In genomic region chr9:37410969-37411785, GRCh38 we compare ENCODE assay signal across 8 cellular contexts. TPM values are rescaled to one million over a fixed set of nuclear protein-coding genes. Genes with fewer than 3 reads are reported as not detected.
DNase-seq lines count a peak whose midpoint lies in the region; ATAC-seq and TF ChIP-seq lines count a peak whose summit lies in the region.

No MANE protein-coding gene starts in this region.

- peak; percentile 39 for TF ChIP-seq CTCF in progenitor cell of endocrine pancreas (IDR thresholded peaks at IDR 0.05; ENCODE audit: unreplicated experiment)

- peaks cover 28% of the 10 kb centered on the region for H3K4me1 ChIP-seq in CD4-positive, alpha-beta memory T cell (ENCODE audit: insufficient read depth, low read length)

- no peak overlapping the region for H3K27ac ChIP-seq in CD4-positive, alpha-beta memory T cell (ENCODE audit: low read depth, low read length)

- H3K27ac Mint-ChIP-seq in activated naive CD4-positive, alpha-beta T cell treated with anti-CD3 and anti-CD28 coated beads for 36 hours = peak overlapping the region; percentile 17
- H3K27ac Mint-ChIP-seq in progenitor cell of endocrine pancreas = no peak overlapping the region
- H3K27ac Mint-ChIP-seq in CD4-positive, alpha-beta memory T cell = peak overlapping the region in 1 of 7 donors; percentile 61

- peaks cover 5% of the 10 kb centered on the region for H3K27me3 Mint-ChIP-seq in activated naive CD4-positive, alpha-beta T cell treated with anti-CD3 and anti-CD28 coated beads for 36 hours (ENCODE audit: low read depth)
- peaks cover 8% of the 10 kb centered on the region for H3K27me3 Mint-ChIP-seq in progenitor cell of endocrine pancreas
- H3K27me3 Mint-ChIP-seq in CD4-positive, alpha-beta memory T cell = peaks cover 4 to 5% of the 10 kb centered on the region in 2 donors

- peaks cover 23% of the 10 kb centered on the region for H3K4me1 Mint-ChIP-seq in activated naive CD4-positive, alpha-beta T cell treated with anti-CD3 and anti-CD28 coated beads for 36 hours (ENCODE audit: low read depth)
- H3K4me1 Mint-ChIP-seq in progenitor cell of endocrine pancreas (ENCODE audit: low read depth) = peaks cover 16% of the 10 kb centered on the region
- H3K4me1 Mint-ChIP-seq in CD4-positive, alpha-beta memory T cell = peaks cover 22 to 38% (median 28%) of the 10 kb centered on the region in 4 donors

- H3K36me3 ChIP-seq in CD4-positive, alpha-beta memory T cell (ENCODE audit: insufficient read depth, low read length) = no peaks in the 10 kb centered on the region

- DNase-seq in activated naive CD4-positive, alpha-beta T cell treated with anti-CD3 and anti-CD28 coated beads for 36 hours = peak; percentile 45
- DNase-seq in activated naive CD4-positive, alpha-beta T cell (lab: John Stamatoyannopoulos, UW) = no peak
- DNase-seq in activated T-cell treated with anti-CD3 and anti-CD28 coated beads, Interleukin-2, amount 50 U/mL, for 48 hours = peak; percentile 65
- DNase-seq in progenitor cell of endocrine pancreas (ENCODE audit: low spot score, unreplicated experiment) (no peak), NCI-H510A treated with DMSO at 0.1 percent for 48 hours (lab: John Stamatoyannopoulos, UW) (no peak), NCI-H146 treated with DMSO at 0.1 percent for 48 hours (lab: John Stamatoyannopoulos, UW; ENCODE audit: unreplicated experiment) (no peak)
- no peak for DNase-seq in CD4-positive, alpha-beta memory T cell

- no peaks in the 10 kb centered on the region for H3K9me3 ChIP-seq in CD4-positive, alpha-beta memory T cell (ENCODE audit: control insufficient read depth in 1 of 2, low read length in 2 of 2)

- CTCF ChIA-PET in activated naive CD4-positive, alpha-beta T cell treated with anti-CD3 and anti-CD28 coated beads for 36 hours (lab: Charles Lee) = interaction anchor here (0.6 to 2.4 kb wide), 10 partner anchors 8 to 683 kb away, joined by 3 to 9 read pairs (median 4); no protein-coding TSS in a partner anchor
- CTCF ChIA-PET in CD4-positive, alpha-beta memory T cell (lab: Charles Lee; ENCODE audit: partially characterized antibody) = interaction anchor here (1.0 to 1.1 kb wide), 2 partner anchors 8 to 538 kb away, joined by 3 read pairs; no protein-coding TSS in a partner anchor

- intact Hi-C loops in activated naive CD4-positive, alpha-beta T cell treated with anti-CD3 and anti-CD28 coated beads for 36 hours (cut with micrococcal nuclease) = loop anchor here (5.0 kb wide), 1 partner anchor 414 kb away; no protein-coding TSS in a partner anchor
- intact Hi-C loops in CD4-positive, alpha-beta memory T cell (cut with micrococcal nuclease) = no loop called here

- H3K4me3 Mint-ChIP-seq in activated naive CD4-positive, alpha-beta T cell treated with anti-CD3 and anti-CD28 coated beads for 36 hours = no peak overlapping the region
- no peak overlapping the region for H3K4me3 Mint-ChIP-seq in progenitor cell of endocrine pancreas (ENCODE audit: low read depth)
- no peak overlapping the region for H3K4me3 Mint-ChIP-seq in CD4-positive, alpha-beta memory T cell

- H3K9me3 Mint-ChIP-seq in activated naive CD4-positive, alpha-beta T cell treated with anti-CD3 and anti-CD28 coated beads for 36 hours = no peaks in the 10 kb centered on the region
- H3K9me3 Mint-ChIP-seq in progenitor cell of endocrine pancreas (ENCODE audit: low read depth) = no peaks in the 10 kb centered on the region
- no peaks in the 10 kb centered on the region for H3K9me3 Mint-ChIP-seq in CD4-positive, alpha-beta memory T cell

- no peaks in the 10 kb centered on the region for H3K27me3 ChIP-seq in CD4-positive, alpha-beta memory T cell (ENCODE audit: insufficient read depth, low read length)

- POLR2A ChIA-PET in CD4-positive, alpha-beta memory T cell (lab: Charles Lee; ENCODE audit: partially characterized antibody) = interaction anchor here (1.0 to 1.9 kb wide), 2 partner anchors 11 to 181 kb away, joined by 3 to 4 read pairs; partner anchors contain the start of genes GRHPR and TOMM5

- peak; percentile 22 for ATAC-seq in HG02973 (IDR thresholded peaks at IDR 0.05; ENCODE audit: unreplicated experiment)

- no peak overlapping the region for H3K4me3 ChIP-seq in CD4-positive, alpha-beta memory T cell (ENCODE audit: low read length in 2 of 2)

- H3K36me3 Mint-ChIP-seq in activated naive CD4-positive, alpha-beta T cell treated with anti-CD3 and anti-CD28 coated beads for 36 hours (ENCODE audit: low read depth) = no peaks in the 10 kb centered on the region
- H3K36me3 Mint-ChIP-seq in progenitor cell of endocrine pancreas (ENCODE audit: insufficient read depth) = no peaks in the 10 kb centered on the region
- no peaks in the 10 kb centered on the region for H3K36me3 Mint-ChIP-seq in CD4-positive, alpha-beta memory T cell

RNA-seq across cellular contexts. Expression of gene GRHPR, which starts 11.3 kb away (rescaled TPM):
- 10 to 100 TPM; 72.8 to 75.6 TPM for total RNA-seq in activated naive CD4-positive, alpha-beta T cell treated with anti-CD3 and anti-CD28 coated beads for 36 hours
- total RNA-seq in progenitor cell of endocrine pancreas = 98.0 and 101 TPM in 2 replicates
- 10 to 100 TPM; 57.2 TPM for total RNA-seq in CD4-positive, alpha-beta memory T cell
- 100 to 1,000 TPM in 1 of 2 donors, 10 to 100 TPM in 1; 69.2 to 106 TPM for polyA plus RNA-seq in CD4-positive, alpha-beta memory T cell

RNA-seq across cellular contexts. Expression of gene ZBTB5, which starts 54.1 kb away (rescaled TPM):
- total RNA-seq in activated naive CD4-positive, alpha-beta T cell treated with anti-CD3 and anti-CD28 coated beads for 36 hours = 10 to 100 TPM; 10.2 TPM
- 21.2 and 21.8 TPM in 2 replicates for total RNA-seq in progenitor cell of endocrine pancreas
- total RNA-seq in CD4-positive, alpha-beta memory T cell = 10 to 100 TPM; 16.2 to 16.4 TPM
- 1 to 10 TPM in 1 of 2 donors, under 1 TPM in 1; 0.29 to 1.5 TPM for polyA plus RNA-seq in CD4-positive, alpha-beta memory T cell

Comparison
In these comparisons a context has a peak if more than half of its experiments do, and no peak if none do; other contexts are left out.
1. DNase-seq: peak in activated naive CD4-positive, alpha-beta T cell treated with anti-CD3 and anti-CD28 coated beads for 36 hours (single experiment) and activated T-cell treated with anti-CD3 and anti-CD28 coated beads, Interleukin-2, amount 50 U/mL, for 48 hours (2 of 2); none in activated naive CD4-positive, alpha-beta T cell (0 of 4), progenitor cell of endocrine pancreas (single experiment), NCI-H510A treated with DMSO at 0.1 percent for 48 hours (single experiment), NCI-H146 treated with DMSO at 0.1 percent for 48 hours (single experiment) and CD4-positive, alpha-beta memory T cell (0 of 5).